ENCODE assay signal across 8 cellular contexts in genomic region chr16:28822520-28823290, GRCh38. TPM values are rescaled to one million over a fixed set of nuclear protein-coding genes. Genes with fewer than 3 reads are reported as not detected.
DNase-seq lines count a peak whose midpoint lies in the region; ATAC-seq and TF ChIP-seq lines count a peak whose summit lies in the region.

Gene ATXN2L, plus strand, starts transcription at chr16:28822999. Its CDS starts 261 bp downstream, at chr16:28823260.

- H3K79me2 ChIP-seq in fibroblast of lung (ENCODE audit: control insufficient read depth, insufficient read depth, low read length) = peaks cover 40% of the 10 kb centered on the region

- no peaks in the 10 kb centered on the region for H3K27me3 ChIP-seq in fibroblast of lung (ENCODE audit: control insufficient read depth, insufficient read depth, low read length)
- no peaks in the 10 kb centered on the region for H3K27me3 ChIP-seq in naive thymus-derived CD4-positive, alpha-beta T cell (ENCODE audit: control insufficient read depth in 2 of 2, insufficient read depth in 2 of 2, low read length in 2 of 2)

- H3K4me3 ChIP-seq in fibroblast of lung (replicated peaks in 1 of 4; ENCODE audit: control extremely low read depth in 1 of 4, insufficient read depth in 1 of 4, low read depth in 3 of 4, low read length in 4 of 4) = peak within 1 kb of the TSS; percentile 74 to 100 (median 97)
- peak within 1 kb of the TSS; percentile 79 for H3K4me3 ChIP-seq in naive thymus-derived CD4-positive, alpha-beta T cell (ENCODE audit: low read length)

- peaks cover 0 to 5% (median 0%) of the 10 kb centered on the region in 11 donors for H3K9me3 Mint-ChIP-seq in naive thymus-derived CD4-positive, alpha-beta T cell
- no peaks in the 10 kb centered on the region for H3K9me3 Mint-ChIP-seq in stimulated activated memory B cell treated with anti-CD40 and anti-IgM and Interleukin-4, amounts not matched to agents 10 μg/mL and 1 μg/mL and 100 μg/mL, for 72 hours

- H3K27me3 Mint-ChIP-seq in naive thymus-derived CD4-positive, alpha-beta T cell = peaks cover 0 to 4% (median 0%) of the 10 kb centered on the region in 5 donors
- no peaks in the 10 kb centered on the region for H3K27me3 Mint-ChIP-seq in stimulated activated memory B cell treated with anti-CD40 and anti-IgM and Interleukin-4, amounts not matched to agents 10 μg/mL and 1 μg/mL and 100 μg/mL, for 72 hours

- no peaks in the 10 kb centered on the region for H4K20me1 ChIP-seq in fibroblast of lung (ENCODE audit: control insufficient read depth, extremely low read depth, insufficient read depth, low read length)

- ATAC-seq in GM21737 (IDR thresholded peaks at IDR 0.05; ENCODE audit: unreplicated experiment) = peak; percentile 45
- peak; percentile 75 for ATAC-seq in naive thymus-derived CD4-positive, alpha-beta T cell
- ATAC-seq in stimulated activated memory B cell treated with anti-CD40 and anti-IgM and Interleukin-4, amounts not matched to agents 10 μg/mL and 1 μg/mL and 100 μg/mL, for 72 hours = peak; percentile 79

- peaks cover 5% of the 10 kb centered on the region for H3K4me1 ChIP-seq in fibroblast of lung (ENCODE audit: control insufficient read depth, extremely low read depth, insufficient read depth, low read length)
- H3K4me1 ChIP-seq in naive thymus-derived CD4-positive, alpha-beta T cell (ENCODE audit: control insufficient read depth in 2 of 2, insufficient read depth in 2 of 2, low read length in 2 of 2) = peaks cover 19 to 20% of the 10 kb centered on the region in 2 donors

- peaks cover 43% of the 10 kb centered on the region for H3K36me3 ChIP-seq in KOPT-K1 (ENCODE audit: insufficient read depth, low read length)
- H3K36me3 ChIP-seq in fibroblast of lung (ENCODE audit: control insufficient read depth, insufficient read depth, low read length) = peaks cover 17% of the 10 kb centered on the region
- peaks cover 4 to 35% (median 21%) of the 10 kb centered on the region in 3 experiments for H3K36me3 ChIP-seq in naive thymus-derived CD4-positive, alpha-beta T cell (ENCODE audit: control insufficient read depth in 2 of 3, insufficient read depth in 3 of 3, low read length in 3 of 3)

- peaks cover 9 to 42% (median 15%) of the 10 kb centered on the region in 5 donors for H3K36me3 Mint-ChIP-seq in naive thymus-derived CD4-positive, alpha-beta T cell
- peaks cover 29% of the 10 kb centered on the region for H3K36me3 Mint-ChIP-seq in stimulated activated memory B cell treated with anti-CD40 and anti-IgM and Interleukin-4, amounts not matched to agents 10 μg/mL and 1 μg/mL and 100 μg/mL, for 72 hours

- H3K9ac ChIP-seq in fibroblast of lung (ENCODE audit: insufficient read depth, low read length) = peak within 1 kb of the TSS; percentile 91

- CTCF ChIA-PET in naive thymus-derived CD4-positive, alpha-beta T cell (lab: Charles Lee) = interaction anchor here (0.7 to 2.6 kb wide), 4 partner anchors 102 to 1788 kb away, joined by 3 to 10 read pairs (median 3); partner anchors contain the start of genes RABEP2 and ZNF689

- H2AFZ ChIP-seq in fibroblast of lung (ENCODE audit: low read length) = peak within 1 kb of the TSS; percentile 90

- H3K9me3 ChIP-seq in KOPT-K1 (ENCODE audit: insufficient read depth, low read length, poor library complexity, severe bottlenecking) = no peaks in the 10 kb centered on the region
- H3K9me3 ChIP-seq in fibroblast of lung (ENCODE audit: control insufficient read depth, insufficient read depth, low read depth, low read length) = no peaks in the 10 kb centered on the region
- H3K9me3 ChIP-seq in naive thymus-derived CD4-positive, alpha-beta T cell (ENCODE audit: control insufficient read depth in 2 of 3, low read length in 3 of 3) = no peaks in the 10 kb centered on the region

- DNase-seq in DMS153 treated with DMSO at 0.1 percent for 48 hours (lab: John Stamatoyannopoulos, UW; ENCODE audit: unreplicated experiment) (peak; percentile 86), RKO (ENCODE audit: low spot score) (peak; percentile 96), fibroblast of lung (ENCODE audit: low read depth in 2 of 2) (peak; percentile 97)
- DNase-seq in activated T-helper 1 cell treated with anti-CD3 and anti-CD28 coated beads, Interleukin-2, amount 50 U/mL, for 16 hours (ENCODE audit: low read depth in 1 of 2, low spot score in 1 of 2) = peak; percentile 86 to 93
- peak; percentile 88 to 97 (median 94) for DNase-seq in naive thymus-derived CD4-positive, alpha-beta T cell

- intact Hi-C loops in naive thymus-derived CD4-positive, alpha-beta T cell (cut with micrococcal nuclease) = loop anchor here (1.0 to 5.0 kb wide), 4 partner anchors 41 to 610 kb away; partner anchors contain the start of genes NFATC2IP (in 2 of the 2), RABEP2 (in 2 of the 2), SH2B1 (in 1 of the 2) and XPO6 (in 1 of the 2)

- H3K27ac Mint-ChIP-seq in naive thymus-derived CD4-positive, alpha-beta T cell = peak within 1 kb of the TSS; percentile 96 to 100 (median 99)
- peak within 1 kb of the TSS; percentile 97 for H3K27ac Mint-ChIP-seq in stimulated activated memory B cell treated with anti-CD40 and anti-IgM and Interleukin-4, amounts not matched to agents 10 μg/mL and 1 μg/mL and 100 μg/mL, for 72 hours

- H3K27ac ChIP-seq in KOPT-K1 (ENCODE audit: low read depth, low read length, poor library complexity, severe bottlenecking) (peak within 1 kb of the TSS; percentile 100), fibroblast of lung (ENCODE audit: insufficient read depth, low read length) (peak within 1 kb of the TSS; percentile 89)
- H3K27ac ChIP-seq in naive thymus-derived CD4-positive, alpha-beta T cell (ENCODE audit: low read depth, low read length) = peak within 1 kb of the TSS; percentile 94

- POLR2A ChIA-PET in naive thymus-derived CD4-positive, alpha-beta T cell (lab: Charles Lee) = interaction anchor here (0.6 to 4.5 kb wide), 14 partner anchors 10 to 253 kb away, joined by 3 to 51 read pairs (median 4); partner anchors contain the start of genes NFATC2IP, RABEP2, SH2B1 and TUFM

- H3K4me3 Mint-ChIP-seq in naive thymus-derived CD4-positive, alpha-beta T cell = peak within 1 kb of the TSS; percentile 92 to 99 (median 97)
- H3K4me3 Mint-ChIP-seq in stimulated activated memory B cell treated with anti-CD40 and anti-IgM and Interleukin-4, amounts not matched to agents 10 μg/mL and 1 μg/mL and 100 μg/mL, for 72 hours = peak within 1 kb of the TSS; percentile 99

- no peak for TF ChIP-seq CTCF in fibroblast of lung (conservative IDR thresholded peaks at IDR 0.05 in 1 of 2, IDR thresholded peaks at IDR 0.05 in 1 of 2; ENCODE audit: low read depth in 1 of 2, low read length in 2 of 2)

- H3K4me1 Mint-ChIP-seq in naive thymus-derived CD4-positive, alpha-beta T cell = peaks cover 14 to 52% (median 47%) of the 10 kb centered on the region in 7 donors
- peaks cover 37% of the 10 kb centered on the region for H3K4me1 Mint-ChIP-seq in stimulated activated memory B cell treated with anti-CD40 and anti-IgM and Interleukin-4, amounts not matched to agents 10 μg/mL and 1 μg/mL and 100 μg/mL, for 72 hours

- peak within 1 kb of the TSS; percentile 98 for H3K4me2 ChIP-seq in fibroblast of lung (ENCODE audit: extremely low read depth, insufficient read depth, low read length)

RNA-seq across cellular contexts. Expression of gene ATXN2L, which starts in this region (rescaled TPM):
- 33.6 and 52.8 TPM in 2 replicates for total RNA-seq in fibroblast of lung
- 16.4 and 21.5 TPM in 2 replicates for polyA plus RNA-seq in fibroblast of lung
- 47.6 and 70.0 TPM in 2 replicates for polyA plus RNA-seq in fibroblast of lung (2012)
- polyA minus RNA-seq in fibroblast of lung (ENCODE audit: low replicate concordance) = 66.4 and 79.9 TPM in 2 replicates
- 100 to 1,000 TPM; 274 to 374 (median 310) TPM for total RNA-seq in naive thymus-derived CD4-positive, alpha-beta T cell
- polyA plus RNA-seq in naive thymus-derived CD4-positive, alpha-beta T cell = 10 to 100 TPM; 19.7 to 38.8 TPM

Comparison
In these comparisons a context has a peak if more than half of its experiments do, and no peak if none do; other contexts are left out.
1. Peak in every context shown above with its lines: DNase-seq, ATAC-seq, H3K4me3 ChIP-seq and H3K27ac ChIP-seq.